ENCODE assay signal across 11 cellular contexts in the genomic region with DNA sequence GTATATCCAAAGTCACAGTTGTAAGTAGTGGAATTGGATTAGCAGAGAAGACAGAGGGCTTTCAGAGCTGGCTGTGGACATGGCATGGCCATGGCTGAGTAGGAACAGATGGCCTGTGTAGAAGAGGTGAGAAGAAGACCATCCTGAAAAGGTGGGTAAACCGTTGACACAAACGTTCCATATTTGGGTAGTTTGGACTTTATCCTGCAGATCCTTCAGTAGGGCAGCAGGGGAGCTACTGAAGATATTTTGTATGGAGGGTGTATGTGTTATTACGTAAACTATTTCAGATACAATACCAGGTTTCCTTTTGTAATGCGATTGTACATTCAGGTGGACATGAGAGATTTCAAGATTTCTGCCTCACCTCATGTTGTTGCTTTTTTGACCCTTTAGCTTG. TPM values are rescaled to one million over a fixed set of nuclear protein-coding genes. Genes with fewer than 3 reads are reported as not detected.
A peak's percentile ranks its signal among the peaks of the same experiment; 100 is the strongest.
DNase-seq lines count a peak whose midpoint lies in the region; ATAC-seq, FAIRE-seq and TF ChIP-seq lines count a peak whose summit lies in the region.
"Had no signal": no experiment of that assay in that cellular context is flagged by ENCODE, and none has a peak within 500 bp of the region (broad histone marks: within the 10 kb centered on the region; RNA-seq: fewer than 3 reads in every experiment).

No MANE protein-coding gene starts in this region.

- DNase-seq in HepG2 (ENCODE audit: low spot score) (no peak), right lobe of liver (no peak), WERI-Rb-1 (peak; percentile 59), foreskin keratinocyte (no peak), type B pancreatic cell (ENCODE audit: extremely low spot score, unreplicated experiment) (no peak), iPS-NIHi7 (ENCODE audit: extremely low spot score) (no peak)
- DNase-seq: NCI-H774, retina had no signal

- 45% methylated on average over 4 of the region's 4 CpGs for WGBS in HepG2 (ENCODE audit: low lambda C conversion rate)
- 44% methylated on average over 4 of the region's 4 CpGs for WGBS in right lobe of liver (ENCODE audit: insufficient coverage, low coverage, low lambda C conversion rate, missing lambda C conversion rate)

- CTCF ChIA-PET in HepG2 (lab: Yijun Ruan, JAX; ENCODE audit: low intra/inter-chr PET ratio, low total read pairs), result interaction anchor here (2.4 kb wide), 1 partner anchor 24 kb away, joined by 10 read pairs; the partner anchor contains the start of gene SF3A3

- ATAC-seq in HepG2, result no peak
- ATAC-seq in right lobe of liver, result no peak
- ATAC-seq in foreskin keratinocyte, result no peak
- no peak for ATAC-seq in HG02763 (IDR thresholded peaks at IDR 0.05; ENCODE audit: unreplicated experiment)
- no peak for ATAC-seq in GM18517 (IDR thresholded peaks at IDR 0.05; ENCODE audit: unreplicated experiment)

- no peaks in the 10 kb centered on the region for H3K9me3 Mint-ChIP-seq in type B pancreatic cell

- peak overlapping the region; percentile 95 for H3K9ac ChIP-seq in HepG2 (ENCODE audit: insufficient read depth, low read depth, low read length)

- peaks cover 31% of the 10 kb centered on the region for H3K79me2 ChIP-seq in HepG2 (ENCODE audit: insufficient read depth, low read length)

- H3K27me3 ChIP-seq in HepG2 (ENCODE audit: control insufficient read depth in 1 of 2, insufficient read depth in 2 of 2, low read length in 2 of 2) (no peaks in the 10 kb centered on the region; a peak in 1 of 5 replicates), right lobe of liver (no peaks in the 10 kb centered on the region), WERI-Rb-1 (ENCODE audit: insufficient read depth, low read depth, severe bottlenecking) (no peaks in the 10 kb centered on the region), foreskin keratinocyte (no peaks in the 10 kb centered on the region)
- H3K27me3 ChIP-seq: suprapubic skin had no signal

- peak overlapping the region; percentile 36 for H3K27ac Mint-ChIP-seq in type B pancreatic cell

- peak overlapping the region; percentile 92 for H3K4me2 ChIP-seq in HepG2 (ENCODE audit: low read depth, low read length)

- no peak for TF ChIP-seq RAD21 in HepG2 (CRISPR knock-in tag; IDR thresholded peaks at IDR 0.05)

- TF ChIP-seq CTCF in HepG2 (CRISPR knock-in tag; IDR thresholded peaks at IDR 0.05) (no peak), right lobe of liver (IDR thresholded peaks at IDR 0.05) (no peak), WERI-Rb-1 (IDR thresholded peaks at IDR 0.05; ENCODE audit: low read depth, low read length) (no peak), foreskin keratinocyte (conservative IDR thresholded peaks at IDR 0.05) (peak; percentile 13), type B pancreatic cell (conservative IDR thresholded peaks at IDR 0.05) (no peak)

- BruUV-seq in HepG2 (replicated peaks; lab: Mats Ljungman, UMichigan), result no TSS peak

- no peak for FAIRE-seq in HepG2 (lab: Jason Lieb, UNC)

- no peaks in the 10 kb centered on the region for H3K9me3 ChIP-seq in HepG2 (ENCODE audit: low read length)
- H3K9me3 ChIP-seq in right lobe of liver, result no peaks in the 10 kb centered on the region
- peaks cover 3% of the 10 kb centered on the region for H3K9me3 ChIP-seq in WERI-Rb-1 (ENCODE audit: severe bottlenecking)
- H3K9me3 ChIP-seq: suprapubic skin had no signal

- H3K36me3 ChIP-seq in HepG2 (replicated peaks in 1 of 2; ENCODE audit: control insufficient read depth in 1 of 2, insufficient read depth in 2 of 2, low read length in 2 of 2), result peaks cover 5 to 42% of the 10 kb centered on the region in 2 experiments
- H3K36me3 ChIP-seq in right lobe of liver, result peaks cover 0 to 28% (median 14%) of the 10 kb centered on the region in 4 donors
- peaks cover 50% of the 10 kb centered on the region for H3K36me3 ChIP-seq in WERI-Rb-1

- no peaks in the 10 kb centered on the region for H3K36me3 Mint-ChIP-seq in type B pancreatic cell

- peaks cover 2% of the 10 kb centered on the region for H3K27me3 Mint-ChIP-seq in type B pancreatic cell

- TF ChIP-seq POLR2A in HepG2 (IDR thresholded peaks at IDR 0.05; ENCODE audit: insufficient read depth in 1 of 2, low read depth in 2 of 2, low read length in 2 of 2) (no peak), right lobe of liver (IDR thresholded peaks at IDR 0.05) (no peak)

- no peak overlapping the region for H2AFZ ChIP-seq in HepG2 (ENCODE audit: low read length)

- H3K4me1 ChIP-seq in HepG2 (ENCODE audit: insufficient read depth, low read length), result peaks cover 46% of the 10 kb centered on the region
- H3K4me1 ChIP-seq in right lobe of liver, result peaks cover 0 to 23% (median 15%) of the 10 kb centered on the region in 4 donors
- H3K4me1 ChIP-seq in foreskin keratinocyte, result peaks cover 4% of the 10 kb centered on the region

- peaks cover 27% of the 10 kb centered on the region for H3K4me1 Mint-ChIP-seq in type B pancreatic cell (ENCODE audit: unreplicated experiment)

- no peaks in the 10 kb centered on the region; the same call in 1 of the 2 replicates for H4K20me1 ChIP-seq in HepG2 (ENCODE audit: insufficient read depth, low read length)

- peak overlapping the region in 1 of 3 experiments; percentile 11; a peak in 2 of 6 replicates for H3K4me3 ChIP-seq in HepG2 (replicated peaks in 1 of 3; ENCODE audit: insufficient read depth in 1 of 3, low read depth in 2 of 3, low read length in 3 of 3)
- H3K4me3 ChIP-seq in right lobe of liver, result no peak overlapping the region
- H3K4me3 ChIP-seq in WERI-Rb-1 (ENCODE audit: low read depth, low read length), result peak overlapping the region; percentile 16

- POLR2A ChIA-PET in HepG2 (lab: Yijun Ruan, JAX), result interaction anchor here (0.8 to 3.0 kb wide), 3 partner anchors 11 to 24 kb away, joined by 3 to 10 read pairs (median 6); partner anchors contain the start of gene SF3A3

- no peak for TF ChIP-seq EP300 in HepG2 (IDR thresholded peaks at IDR 0.05; ENCODE audit: low read depth in 2 of 2, low read length in 2 of 2)
- TF ChIP-seq EP300 in HepG2 (CRISPR knock-in tag; IDR thresholded peaks at IDR 0.05; ENCODE audit: borderline replicate concordance), result no peak

- intact Hi-C loops in HepG2 (cut with micrococcal nuclease; ENCODE audit: unreplicated experiment), result no loop called here
- intact Hi-C loops in right lobe of liver (cut with DNase I), result no loop called here

- in situ Hi-C loops in HepG2 (cut with HindIII; ENCODE audit: extremely low pct_ligation_motif_present, low pct_unique_long_range_greater_than_20kb), result no loop called here

- H3K4me3 Mint-ChIP-seq in type B pancreatic cell, result peak overlapping the region; percentile 97

- H3K27ac ChIP-seq in HepG2 (ENCODE audit: extremely low read length, insufficient read depth, low read length) (peak overlapping the region; percentile 13), right lobe of liver (no peak overlapping the region), WERI-Rb-1 (peak overlapping the region; percentile 97), foreskin keratinocyte (no peak overlapping the region)
- H3K27ac ChIP-seq: suprapubic skin had no signal

RNA-seq across cellular contexts. Expression of gene UTP11, which starts 1.6 kb away (rescaled TPM):
- total RNA-seq in HepG2 (2016; rRNA removed; fragmentation: Illumina TruSeq; extraction: Trizol), result 44.8 and 71.4 TPM in 2 replicates
- 8.4 and 10.8 TPM in 2 replicates for total RNA-seq in HepG2 (2016; cell fraction: cytosol; rRNA removed; fragmentation: Illumina TruSeq; extraction: Trizol; ENCODE audit: low read depth)
- 43.6 and 60.8 TPM in 2 replicates for total RNA-seq in HepG2 (2016; cell fraction: insoluble cytoplasmic fraction; rRNA removed; fragmentation: Illumina TruSeq; extraction: Trizol)
- 16.8 and 19.4 TPM in 2 replicates for total RNA-seq in HepG2 (2016; cell fraction: membrane; rRNA removed; fragmentation: Illumina TruSeq; extraction: Trizol)
- 20.6 and 23.0 TPM in 2 replicates for total RNA-seq in HepG2 (2016; cell fraction: nucleus; rRNA removed; fragmentation: Illumina TruSeq; extraction: Trizol)
- 11.8 and 13.5 TPM in 2 replicates for polyA plus RNA-seq in HepG2 (2011; rRNA removed)
- 7.8 and 10.7 TPM in 2 replicates for polyA plus RNA-seq in HepG2 (2011; cell fraction: cytosol; rRNA removed)
- 4.5 and 5.5 TPM in 2 replicates for polyA plus RNA-seq in HepG2 (2011; cell fraction: nucleus; rRNA removed)
- 16.1 and 22.2 TPM in 2 replicates for polyA plus RNA-seq in HepG2 (2012)
- 8.5 and 9.1 TPM in 2 replicates for polyA plus RNA-seq in HepG2 (2016; cell fraction: cytosol; fragmentation: Illumina TruSeq; extraction: Trizol; ENCODE audit: low read depth)
- 71.4 and 74.3 TPM in 2 replicates for polyA plus RNA-seq in HepG2 (2016; cell fraction: insoluble cytoplasmic fraction; fragmentation: Illumina TruSeq; extraction: Trizol; ENCODE audit: low read depth)
- 11.7 and 13.3 TPM in 2 replicates for polyA plus RNA-seq in HepG2 (2016; cell fraction: membrane; fragmentation: Illumina TruSeq; extraction: Trizol; ENCODE audit: low read depth)
- 35.4 and 38.1 TPM in 2 replicates for polyA plus RNA-seq in HepG2 (2016; cell fraction: nucleus; fragmentation: Illumina TruSeq; extraction: Trizol; ENCODE audit: insufficient read depth, low read depth)
- polyA minus RNA-seq in HepG2 (2011; rRNA and poly(A)+ RNA removed; ENCODE audit: low replicate concordance), result 5.8 and 16.2 TPM in 2 replicates
- polyA minus RNA-seq in HepG2 (2011; cell fraction: cytosol; rRNA and poly(A)+ RNA removed), result 6.4 and 11.6 TPM in 2 replicates
- 18.2 and 19.0 TPM in 2 replicates for polyA minus RNA-seq in HepG2 (2011; cell fraction: nucleus; rRNA and poly(A)+ RNA removed)
- total RNA-seq in right lobe of liver, result 10 to 100 TPM in 5 of 6 experiments, 1 to 10 TPM in 1; 6.8 to 33.1 (median 12.8) TPM
- 51.0 and 65.2 TPM in 2 replicates for total RNA-seq in foreskin keratinocyte
- 50.6 and 64.0 TPM in 2 replicates for polyA plus RNA-seq in foreskin keratinocyte
- 22.7 and 33.1 TPM in 2 replicates for total RNA-seq in type B pancreatic cell (ENCODE audit: low replicate concordance)

RNA-seq across cellular contexts. Expression of gene FHL3, which starts 8.9 kb away (rescaled TPM):
- 2.8 TPM in 2 replicates for total RNA-seq in HepG2 (2016; rRNA removed; fragmentation: Illumina TruSeq; extraction: Trizol)
- 2.3 and 2.5 TPM in 2 replicates for total RNA-seq in HepG2 (2016; cell fraction: cytosol; rRNA removed; fragmentation: Illumina TruSeq; extraction: Trizol; ENCODE audit: low read depth)
- 1.7 and 3.4 TPM in 2 replicates for total RNA-seq in HepG2 (2016; cell fraction: insoluble cytoplasmic fraction; rRNA removed; fragmentation: Illumina TruSeq; extraction: Trizol)
- total RNA-seq in HepG2 (2016; cell fraction: membrane; rRNA removed; fragmentation: Illumina TruSeq; extraction: Trizol), result 3.3 and 3.5 TPM in 2 replicates
- 3.1 and 4.0 TPM in 2 replicates for total RNA-seq in HepG2 (2016; cell fraction: nucleus; rRNA removed; fragmentation: Illumina TruSeq; extraction: Trizol)
- polyA plus RNA-seq in HepG2 (2011; rRNA removed), result 6.6 and 8.6 TPM in 2 replicates
- polyA plus RNA-seq in HepG2 (2011; cell fraction: cytosol; rRNA removed), result 5.2 and 5.5 TPM in 2 replicates
- 31.9 and 32.9 TPM in 2 replicates for polyA plus RNA-seq in HepG2 (2011; cell fraction: nucleus; rRNA removed)
- polyA plus RNA-seq in HepG2 (2012), result 11.9 and 15.1 TPM in 2 replicates
- polyA plus RNA-seq in HepG2 (2016; cell fraction: cytosol; fragmentation: Illumina TruSeq; extraction: Trizol; ENCODE audit: low read depth), result 5.5 and 6.1 TPM in 2 replicates
- 4.6 and 6.9 TPM in 2 replicates for polyA plus RNA-seq in HepG2 (2016; cell fraction: insoluble cytoplasmic fraction; fragmentation: Illumina TruSeq; extraction: Trizol; ENCODE audit: low read depth)
- polyA plus RNA-seq in HepG2 (2016; cell fraction: membrane; fragmentation: Illumina TruSeq; extraction: Trizol; ENCODE audit: low read depth), result 7.6 and 10.1 TPM in 2 replicates
- polyA plus RNA-seq in HepG2 (2016; cell fraction: nucleus; fragmentation: Illumina TruSeq; extraction: Trizol; ENCODE audit: insufficient read depth, low read depth), result 7.2 and 9.0 TPM in 2 replicates
- 23.2 and 31.5 TPM in 2 replicates for polyA minus RNA-seq in HepG2 (2011; rRNA and poly(A)+ RNA removed; ENCODE audit: low replicate concordance)
- polyA minus RNA-seq in HepG2 (2011; cell fraction: cytosol; rRNA and poly(A)+ RNA removed), result 8.4 and 8.7 TPM in 2 replicates
- 15.3 and 23.5 TPM in 2 replicates for polyA minus RNA-seq in HepG2 (2011; cell fraction: nucleus; rRNA and poly(A)+ RNA removed)
- 1 to 10 TPM; 1.3 to 7.1 (median 4.4) TPM for total RNA-seq in right lobe of liver
- 12.1 and 15.8 TPM in 2 replicates for total RNA-seq in foreskin keratinocyte
- 22.9 and 32.8 TPM in 2 replicates for polyA plus RNA-seq in foreskin keratinocyte
- total RNA-seq in type B pancreatic cell (ENCODE audit: low replicate concordance), result 7.0 and 25.1 TPM in 2 replicates

RNA-seq across cellular contexts. Expression of gene SF3A3, which starts 24.3 kb away (rescaled TPM):
- 122 and 189 TPM in 2 replicates for total RNA-seq in HepG2 (2016; rRNA removed; fragmentation: Illumina TruSeq; extraction: Trizol)
- 18.5 and 25.3 TPM in 2 replicates for total RNA-seq in HepG2 (2016; cell fraction: cytosol; rRNA removed; fragmentation: Illumina TruSeq; extraction: Trizol; ENCODE audit: low read depth)
- 132 and 186 TPM in 2 replicates for total RNA-seq in HepG2 (2016; cell fraction: insoluble cytoplasmic fraction; rRNA removed; fragmentation: Illumina TruSeq; extraction: Trizol)
- 29.8 and 36.9 TPM in 2 replicates for total RNA-seq in HepG2 (2016; cell fraction: membrane; rRNA removed; fragmentation: Illumina TruSeq; extraction: Trizol)
- total RNA-seq in HepG2 (2016; cell fraction: nucleus; rRNA removed; fragmentation: Illumina TruSeq; extraction: Trizol), result 74.7 and 82.3 TPM in 2 replicates
- polyA plus RNA-seq in HepG2 (2011; rRNA removed), result 24.1 and 31.6 TPM in 2 replicates
- polyA plus RNA-seq in HepG2 (2011; cell fraction: cytosol; rRNA removed), result 16.2 and 22.5 TPM in 2 replicates
- 24.3 and 33.1 TPM in 2 replicates for polyA plus RNA-seq in HepG2 (2011; cell fraction: nucleus; rRNA removed)
- polyA plus RNA-seq in HepG2 (2012), result 47.3 and 68.3 TPM in 2 replicates
- 8.8 and 10.6 TPM in 2 replicates for polyA plus RNA-seq in HepG2 (2016; cell fraction: cytosol; fragmentation: Illumina TruSeq; extraction: Trizol; ENCODE audit: low read depth)
- 124 and 134 TPM in 2 replicates for polyA plus RNA-seq in HepG2 (2016; cell fraction: insoluble cytoplasmic fraction; fragmentation: Illumina TruSeq; extraction: Trizol; ENCODE audit: low read depth)
- polyA plus RNA-seq in HepG2 (2016; cell fraction: membrane; fragmentation: Illumina TruSeq; extraction: Trizol; ENCODE audit: low read depth), result 11.0 and 11.3 TPM in 2 replicates
- polyA plus RNA-seq in HepG2 (2016; cell fraction: nucleus; fragmentation: Illumina TruSeq; extraction: Trizol; ENCODE audit: insufficient read depth, low read depth), result 54.3 and 57.2 TPM in 2 replicates
- 13.7 and 41.0 TPM in 2 replicates for polyA minus RNA-seq in HepG2 (2011; rRNA and poly(A)+ RNA removed; ENCODE audit: low replicate concordance)
- 34.7 and 37.0 TPM in 2 replicates for polyA minus RNA-seq in HepG2 (2011; cell fraction: cytosol; rRNA and poly(A)+ RNA removed)
- polyA minus RNA-seq in HepG2 (2011; cell fraction: nucleus; rRNA and poly(A)+ RNA removed), result 42.7 and 58.1 TPM in 2 replicates
- 10 to 100 TPM; 13.6 to 32.1 (median 20.8) TPM for total RNA-seq in right lobe of liver
- 77.6 and 102 TPM in 2 replicates for total RNA-seq in foreskin keratinocyte
- 40.1 and 49.1 TPM in 2 replicates for polyA plus RNA-seq in foreskin keratinocyte
- total RNA-seq in type B pancreatic cell (ENCODE audit: low replicate concordance), result 56.1 and 86.5 TPM in 2 replicates

RNA-seq across cellular contexts. Expression of gene POU3F1, which starts 32.4 kb away (rescaled TPM):
- total RNA-seq in HepG2 (2016; rRNA removed; fragmentation: Illumina TruSeq; extraction: Trizol) (not detected in 2 replicates), right lobe of liver (under 1 TPM in 1 of 6 experiments, not detected in 5; 0.09 TPM), foreskin keratinocyte (0.14 and 0.25 TPM in 2 replicates), type B pancreatic cell (ENCODE audit: low replicate concordance) (0.69 and 2.8 TPM in 2 replicates)
- not detected in 2 replicates for total RNA-seq in HepG2 (2016; cell fraction: cytosol; rRNA removed; fragmentation: Illumina TruSeq; extraction: Trizol; ENCODE audit: low read depth)
- not detected in 2 replicates for total RNA-seq in HepG2 (2016; cell fraction: insoluble cytoplasmic fraction; rRNA removed; fragmentation: Illumina TruSeq; extraction: Trizol)
- total RNA-seq in HepG2 (2016; cell fraction: membrane; rRNA removed; fragmentation: Illumina TruSeq; extraction: Trizol), result not detected in 2 replicates
- total RNA-seq in HepG2 (2016; cell fraction: nucleus; rRNA removed; fragmentation: Illumina TruSeq; extraction: Trizol), result not detected in 2 replicates
- polyA plus RNA-seq in HepG2 (2011; rRNA removed) (not detected in 2 replicates), foreskin keratinocyte (0.08 and 0.12 TPM in 2 replicates)
- polyA plus RNA-seq in HepG2 (2011; cell fraction: cytosol; rRNA removed), result not detected in 2 replicates
- not detected in 2 replicates for polyA plus RNA-seq in HepG2 (2011; cell fraction: nucleus; rRNA removed)
- polyA plus RNA-seq in HepG2 (2012), result not detected in 2 replicates
- polyA plus RNA-seq in HepG2 (2016; cell fraction: cytosol; fragmentation: Illumina TruSeq; extraction: Trizol; ENCODE audit: low read depth), result not detected in 2 replicates
- not detected in 2 replicates for polyA plus RNA-seq in HepG2 (2016; cell fraction: insoluble cytoplasmic fraction; fragmentation: Illumina TruSeq; extraction: Trizol; ENCODE audit: low read depth)
- polyA plus RNA-seq in HepG2 (2016; cell fraction: membrane; fragmentation: Illumina TruSeq; extraction: Trizol; ENCODE audit: low read depth), result not detected in 2 replicates
- not detected in 2 replicates for polyA plus RNA-seq in HepG2 (2016; cell fraction: nucleus; fragmentation: Illumina TruSeq; extraction: Trizol; ENCODE audit: insufficient read depth, low read depth)
- polyA minus RNA-seq in HepG2 (2011; rRNA and poly(A)+ RNA removed; ENCODE audit: low replicate concordance), result 0.07 TPM in 1 of 2 replicates, not detected in the other
- not detected in 2 replicates for polyA minus RNA-seq in HepG2 (2011; cell fraction: cytosol; rRNA and poly(A)+ RNA removed)
- not detected in 2 replicates for polyA minus RNA-seq in HepG2 (2011; cell fraction: nucleus; rRNA and poly(A)+ RNA removed)

Comparison
In these comparisons a context has a peak if more than half of its experiments do, and no peak if none do; other contexts are left out.
1. H3K27ac ChIP-seq: peak in HepG2 (single experiment) and WERI-Rb-1 (single experiment); none in right lobe of liver (0 of 3) and foreskin keratinocyte (single experiment).